ENCODE assay signal across 19 cellular contexts in genomic region chr2:207470700-207471070, GRCh38.
"Had no signal": no experiment of that assay in that cellular context is flagged by ENCODE, and none has a peak within 500 bp of the region (broad histone marks: within the 10 kb centered on the region; RNA-seq: fewer than 3 reads in every experiment).

No MANE protein-coding gene starts in this region.

- H3K4me3 Mint-ChIP-seq: activated naive CD8-positive, alpha-beta T cell treated with anti-CD3 and anti-CD28 coated beads, Interleukin-2, amount 50 U/mL, for 24 hours; stimulated activated naive CD8-positive, alpha-beta T cell treated with anti-CD3 and anti-CD28 coated beads, Interleukin-15, Interleukin-2, amounts not matched to agents 100 ng/mL and 50 ng/mL, for 24 hours had no signal

- DNase-seq: activated CD4-positive, alpha-beta T cell treated with anti-CD3 and anti-CD28 coated beads, Interleukin-2, amount 50 U/mL, for 4 hours; activated naive CD4-positive, alpha-beta T cell treated with Interleukin-2 at 50 U/mL for 16 hours; activated naive CD8-positive, alpha-beta T cell treated with anti-CD3 and anti-CD28 coated beads, Interleukin-2, amount 50 U/mL, for 24 hours; activated T-cell treated with anti-CD3 and anti-CD28 coated beads for 4 hours; aorta; foreskin melanocyte; head of caudate nucleus; kidney glomerular epithelial cell; psoas muscle; right lobe of liver; stimulated activated CD4-positive, alpha-beta T cell treated with anti-CD3 and anti-CD28 coated beads, Interleukin-4, amount 100 ng/mL, for 4 hours; stimulated activated CD8-positive, alpha-beta memory T cell treated with anti-CD3 and anti-CD28 coated beads, Interleukin-4, amount 100 ng/mL, for 48 hours; trophoblast cell had no signal

- H3K27me3 Mint-ChIP-seq: activated naive CD8-positive, alpha-beta T cell treated with anti-CD3 and anti-CD28 coated beads, Interleukin-2, amount 50 U/mL, for 24 hours; stimulated activated naive CD8-positive, alpha-beta T cell treated with anti-CD3 and anti-CD28 coated beads, Interleukin-15, Interleukin-2, amounts not matched to agents 100 ng/mL and 50 ng/mL, for 24 hours had no signal

- H3K27ac Mint-ChIP-seq: activated naive CD8-positive, alpha-beta T cell treated with anti-CD3 and anti-CD28 coated beads, Interleukin-2, amount 50 U/mL, for 24 hours; stimulated activated naive CD8-positive, alpha-beta T cell treated with anti-CD3 and anti-CD28 coated beads, Interleukin-15, Interleukin-2, amounts not matched to agents 100 ng/mL and 50 ng/mL, for 24 hours had no signal

- H3K9me3 Mint-ChIP-seq: activated naive CD8-positive, alpha-beta T cell treated with anti-CD3 and anti-CD28 coated beads, Interleukin-2, amount 50 U/mL, for 24 hours; stimulated activated naive CD8-positive, alpha-beta T cell treated with anti-CD3 and anti-CD28 coated beads, Interleukin-15, Interleukin-2, amounts not matched to agents 100 ng/mL and 50 ng/mL, for 24 hours had no signal

- ATAC-seq: activated CD4-positive, CD25-positive, alpha-beta regulatory T cell treated with anti-CD3 and anti-CD28 coated beads, Interleukin-2, amount 50 U/mL, for 24 hours; activated naive CD8-positive, alpha-beta T cell treated with anti-CD3 and anti-CD28 coated beads, Interleukin-2, amount 50 U/mL, for 24 hours; psoas muscle; right lobe of liver had no signal

- H3K4me3 ChIP-seq: cardiac muscle cell, coronary artery, psoas muscle, right lobe of liver, smooth muscle cell, suprapubic skin had no signal
